1 cellular context compared by ENCODE assay signal in genomic region chr15:65333441-65333820, GRCh38.
TF ChIP-seq lines count a peak whose summit lies in the region.

No MANE protein-coding gene starts in this region.

TF ChIP-seq in H1, 55 proteins besides CTCF, POLR2A, EP300 and RAD21 (continued from another document):
- TF ChIP-seq KDM1A (IDR thresholded peaks at IDR 0.05; ENCODE audit: borderline replicate concordance, low read length) (no peak), MAFK (IDR thresholded peaks at IDR 0.05; ENCODE audit: low read depth, low read length) (no peak), BCL11A (IDR thresholded peaks at IDR 0.05; ENCODE audit: low read depth in 2 of 2, low read length in 2 of 2) (no peak), FOSL1 (IDR thresholded peaks at IDR 0.05; ENCODE audit: insufficient read depth, low read depth, low read length) (no peak), KDM4A (IDR thresholded peaks at IDR 0.05; ENCODE audit: low read depth, low read length, severe bottlenecking) (no peak), E2F6 (IDR thresholded peaks at IDR 0.05) (no peak), CEBPB (IDR thresholded peaks at IDR 0.05; ENCODE audit: low read depth, low read length) (no peak)
